ENCODE assay signal across 1 cellular context in genomic region chr6:53358440-53359087, GRCh38.
A peak's percentile ranks its signal among the peaks of the same experiment; 100 is the strongest.
TF ChIP-seq lines count a peak whose summit lies in the region.

No MANE protein-coding gene starts in this region.

TF ChIP-seq in K562, 482 proteins besides CTCF, POLR2A, EP300 and RAD21 (continued from another document and continues in another):
- TF ChIP-seq ELK3 (CRISPR knock-in tag; IDR thresholded peaks at IDR 0.05) (no peak), ZNF780A (CRISPR knock-in tag; IDR thresholded peaks at IDR 0.05) (no peak), SUPT5H (IDR thresholded peaks at IDR 0.05) (peak; percentile 59), TFE3 (CRISPR knock-in tag; IDR thresholded peaks at IDR 0.05) (no peak), E2F4 (CRISPR knock-in tag; IDR thresholded peaks at IDR 0.05; ENCODE audit: low read depth) (no peak), FOXP1 (CRISPR knock-in tag; IDR thresholded peaks at IDR 0.05) (no peak), TBP (optimal IDR thresholded peaks at IDR 0.05; ENCODE audit: low read depth, low read length) (no peak), ZKSCAN8 (CRISPR knock-in tag; IDR thresholded peaks at IDR 0.05) (0 out of 2 replicates have a peak, but pooled peaks have one; percentile 47), TBL1XR1 (IDR thresholded peaks at IDR 0.05; ENCODE audit: low read length in 2 of 2) (no peak), HDAC1 (IDR thresholded peaks at IDR 0.05) (no peak), THAP7 (CRISPR knock-in tag; IDR thresholded peaks at IDR 0.05) (no peak), RHOXF2B (CRISPR knock-in tag; conservative IDR thresholded peaks at IDR 0.05) (no peak), MED1 (CRISPR knock-in tag; IDR thresholded peaks at IDR 0.05; ENCODE audit: borderline replicate concordance) (no peak), MECOM (CRISPR knock-in tag; IDR thresholded peaks at IDR 0.05) (0 out of 2 replicates have a peak, but pooled peaks have one; percentile 22), C11orf30 (IDR thresholded peaks at IDR 0.05; ENCODE audit: low read depth) (no peak), RNF2 (IDR thresholded peaks at IDR 0.05) (no peak), ZNF311 (CRISPR knock-in tag; IDR thresholded peaks at IDR 0.05) (0 out of 2 replicates have a peak, but pooled peaks have one; percentile 19), ZNF830 (CRISPR knock-in tag; IDR thresholded peaks at IDR 0.05) (no peak; the same call in 1 of the 2 replicates), CUX1 (CRISPR knock-in tag; IDR thresholded peaks at IDR 0.05) (no peak), SMAD2 (IDR thresholded peaks at IDR 0.05; ENCODE audit: low read depth, low read length) (no peak), FOXA1 (IDR thresholded peaks at IDR 0.05; ENCODE audit: borderline replicate concordance) (no peak), UBTF (IDR thresholded peaks at IDR 0.05; ENCODE audit: borderline replicate concordance in 1 of 2, low read depth in 2 of 2, low read length in 2 of 2) (no peak), POLR2AphosphoS2 (IDR thresholded peaks at IDR 0.05; ENCODE audit: low read length) (no peak), NELFE (IDR thresholded peaks at IDR 0.05; ENCODE audit: insufficient read depth, insufficient read length) (no peak), ZNF384 (IDR thresholded peaks at IDR 0.05; ENCODE audit: low read depth, low read length) (peak; percentile 61), ZFP36 (IDR thresholded peaks at IDR 0.05; ENCODE audit: low read depth, low read length, partially characterized antibody) (no peak), RBM34 (IDR thresholded peaks at IDR 0.05; ENCODE audit: borderline replicate concordance, insufficient read depth, low read length) (no peak), HNRNPL (IDR thresholded peaks at IDR 0.05; ENCODE audit: low read depth, low read length) (no peak), ZEB2 (IDR thresholded peaks at IDR 0.05) (peak; percentile 53; the same call in 1 of the 2 replicates), SMAD3 (CRISPR knock-in tag; conservative IDR thresholded peaks at IDR 0.05) (no peak), CBX2 (IDR thresholded peaks at IDR 0.05; ENCODE audit: insufficient read depth, low read length, poor library complexity, severe bottlenecking) (no peak), ZNF512 (tag; IDR thresholded peaks at IDR 0.05) (no peak), ZC3H8 (IDR thresholded peaks at IDR 0.05) (no peak), NR1H2 (CRISPR knock-in tag; IDR thresholded peaks at IDR 0.05) (no peak), BCL6 (CRISPR knock-in tag; IDR thresholded peaks at IDR 0.05) (no peak), KDM4B (IDR thresholded peaks at IDR 0.05; ENCODE audit: borderline replicate concordance in 2 of 2, low read depth in 1 of 2) (0 out of 4 replicates have a peak, but pooled peaks of 1 of the 2 experiments have one; percentile 14), RBM25 (IDR thresholded peaks at IDR 0.05; ENCODE audit: low read depth, low read length, severe bottlenecking) (no peak), BCOR (IDR thresholded peaks at IDR 0.05) (no peak; the same call in 1 of the 2 replicates), TCF7 (IDR thresholded peaks at IDR 0.05; ENCODE audit: borderline replicate concordance) (no peak), MCM3 (IDR thresholded peaks at IDR 0.05) (no peak), CEBPG (CRISPR knock-in tag; IDR thresholded peaks at IDR 0.05) (no peak), CEBPG (tag; conservative IDR thresholded peaks at IDR 0.05 in 1 of 2, IDR thresholded peaks at IDR 0.05 in 1 of 2) (peak in 1 of 2 experiments; percentile 16; a peak in 1 of 4 replicates), SNIP1 (IDR thresholded peaks at IDR 0.05; ENCODE audit: low read depth) (no peak), TEAD2 (tag; IDR thresholded peaks at IDR 0.05) (no peak), DPF2 (IDR thresholded peaks at IDR 0.05) (peak; percentile 40; the same call in 1 of the 2 replicates), ZNF347 (CRISPR knock-in tag; IDR thresholded peaks at IDR 0.05; ENCODE audit: low read depth) (no peak), NFE2L1 (tag; IDR thresholded peaks at IDR 0.05; ENCODE audit: borderline replicate concordance, low read depth) (no peak), GTF2A2 (tag; IDR thresholded peaks at IDR 0.05) (no peak; the same call in 1 of the 2 replicates), E2F6 (IDR thresholded peaks at IDR 0.05; ENCODE audit: borderline replicate concordance in 1 of 2, extremely low read depth in 1 of 2, insufficient read depth in 1 of 2, insufficient read length in 1 of 2, low read depth in 1 of 2, low read length in 1 of 2, poor library complexity in 1 of 2, severe bottlenecking in 1 of 2) (peak in 1 of 2 experiments; percentile 59), FOXK1 (CRISPR knock-in tag; IDR thresholded peaks at IDR 0.05; ENCODE audit: borderline replicate concordance) (no peak), PHTF2 (CRISPR knock-in tag; IDR thresholded peaks at IDR 0.05) (no peak), NR4A1 (CRISPR knock-in tag; IDR thresholded peaks at IDR 0.05) (no peak), NR4A1 (tag; IDR thresholded peaks at IDR 0.05) (peak; percentile 66; the same call in 1 of the 2 replicates), ZNF449 (CRISPR knock-in tag; IDR thresholded peaks at IDR 0.05) (no peak)
